12 cellular contexts compared by ENCODE assay signal in genomic region chr18:77111449-77112160, GRCh38. TPM values are rescaled to one million over a fixed set of nuclear protein-coding genes. Genes with fewer than 3 reads are reported as not detected.
DNase-seq lines count a peak whose midpoint lies in the region; ATAC-seq and TF ChIP-seq lines count a peak whose summit lies in the region.
"Had no signal": no experiment of that assay in that cellular context is flagged by ENCODE, and none has a peak within 500 bp of the region (broad histone marks: within the 10 kb centered on the region; RNA-seq: fewer than 3 reads in every experiment).

No MANE protein-coding gene starts in this region.

- H3K4me3 Mint-ChIP-seq in CD4-positive, alpha-beta T cell = peak overlapping the region; percentile 58
- peak overlapping the region; percentile 55 for H3K4me3 Mint-ChIP-seq in central memory CD8-positive, alpha-beta T cell
- peak overlapping the region; percentile 70 for H3K4me3 Mint-ChIP-seq in natural killer cell
- H3K4me3 Mint-ChIP-seq: HFFc6 had no signal

- H3K36me3 ChIP-seq in Loucy (ENCODE audit: insufficient read depth, low read length) = no peaks in the 10 kb centered on the region

- peaks cover 18% of the 10 kb centered on the region; the same call in 1 of the 2 replicates for H3K79me2 ChIP-seq in Loucy (ENCODE audit: insufficient read depth, low read length)

- no peak for DNase-seq in CD4-positive, alpha-beta T cell
- no peak for DNase-seq in central memory CD8-positive, alpha-beta T cell (ENCODE audit: low spot score in 2 of 2)
- peak; percentile 17 for DNase-seq in natural killer cell
- no peak for DNase-seq in stimulated activated CD4-positive, alpha-beta T cell treated with anti-CD3 and anti-CD28 coated beads, Interleukin-2, amount 100 ng/mL, for 48 hours
- no peak for DNase-seq in SW480 (ENCODE audit: low spot score)
- no peak for DNase-seq in DMS114 treated with DMSO at 0.1 percent for 48 hours (lab: John Stamatoyannopoulos, UW; ENCODE audit: unreplicated experiment)
- no peak for DNase-seq in NCI-H1694 treated with DMSO at 0.1 percent for 48 hours (lab: John Stamatoyannopoulos, UW)
- DNase-seq: effector CD8-positive, alpha-beta T cell; EL; HFFc6; SHP77 had no signal

- no peak for ATAC-seq in CD4-positive, alpha-beta T cell (ENCODE audit: poor library complexity)
- ATAC-seq in central memory CD8-positive, alpha-beta T cell (replicated peaks; ENCODE audit: extremely low read depth, poor library complexity, severe bottlenecking) = no peak
- no peak for ATAC-seq in natural killer cell

- H3K27ac Mint-ChIP-seq in CD4-positive, alpha-beta T cell = peak overlapping the region; percentile 97
- peak overlapping the region; percentile 71 for H3K27ac Mint-ChIP-seq in central memory CD8-positive, alpha-beta T cell (ENCODE audit: low read depth)
- H3K27ac Mint-ChIP-seq in natural killer cell = peak overlapping the region; percentile 87 to 94
- H3K27ac Mint-ChIP-seq: HFFc6 had no signal

- H4K20me1 ChIP-seq in Loucy (ENCODE audit: insufficient read depth, low read length, poor library complexity, severe bottlenecking) = no peaks in the 10 kb centered on the region

- no peak for TF ChIP-seq CTCF in CD4-positive, alpha-beta T cell (IDR thresholded peaks at IDR 0.05)
- TF ChIP-seq CTCF in Loucy (conservative IDR thresholded peaks at IDR 0.05; ENCODE audit: low read length) (no peak), natural killer cell (IDR thresholded peaks at IDR 0.05) (no peak)

- CTCF ChIA-PET in CD4-positive, alpha-beta T cell (lab: Charles Lee) = interaction anchor here (0.8 kb wide), 1 partner anchor 111 kb away, joined by 3 read pairs; no protein-coding TSS in a partner anchor

- intact Hi-C loops in CD4-positive, alpha-beta T cell (cut with DNase I, micrococcal nuclease) = no loop called here
- intact Hi-C loops in natural killer cell (cut with micrococcal nuclease) = no loop called here

- H3K4me1 ChIP-seq in Loucy (ENCODE audit: insufficient read depth, low read length, poor library complexity, severe bottlenecking) = peaks cover 96% of the 10 kb centered on the region

- POLR2A ChIA-PET in CD4-positive, alpha-beta T cell (lab: Charles Lee) = interaction anchor here (1.0 to 1.2 kb wide), 2 partner anchors 9 to 57 kb away, joined by 3 to 7 read pairs; no protein-coding TSS in a partner anchor

- no peaks in the 10 kb centered on the region for H3K27me3 Mint-ChIP-seq in CD4-positive, alpha-beta T cell
- H3K27me3 Mint-ChIP-seq in central memory CD8-positive, alpha-beta T cell = no peaks in the 10 kb centered on the region
- no peaks in the 10 kb centered on the region for H3K27me3 Mint-ChIP-seq in natural killer cell (ENCODE audit: low read depth in 2 of 2)

- peak overlapping the region; percentile 41 for H3K4me2 ChIP-seq in Loucy (ENCODE audit: low read depth, low read length, poor library complexity, severe bottlenecking)

- H3K9me3 Mint-ChIP-seq in CD4-positive, alpha-beta T cell = no peaks in the 10 kb centered on the region
- H3K9me3 Mint-ChIP-seq in central memory CD8-positive, alpha-beta T cell = no peaks in the 10 kb centered on the region
- H3K9me3 Mint-ChIP-seq in natural killer cell = no peaks in the 10 kb centered on the region
- H3K9me3 Mint-ChIP-seq: HFFc6 had no signal

- H3K9me3 ChIP-seq in CD4-positive, alpha-beta T cell (ENCODE audit: control insufficient read depth, low read length) = no peaks in the 10 kb centered on the region
- H3K9me3 ChIP-seq in Loucy (ENCODE audit: insufficient read depth, low read depth, low read length) = no peaks in the 10 kb centered on the region

- peaks cover 93% of the 10 kb centered on the region for H3K4me1 Mint-ChIP-seq in CD4-positive, alpha-beta T cell (ENCODE audit: low read depth)
- H3K4me1 Mint-ChIP-seq in central memory CD8-positive, alpha-beta T cell = peaks cover 97% of the 10 kb centered on the region
- H3K4me1 Mint-ChIP-seq in natural killer cell = peaks cover 95 to 99% of the 10 kb centered on the region in 2 donors

- H3K9me2 ChIP-seq in Loucy (replicated peaks; ENCODE audit: low read depth, low read length) = no peaks in the 10 kb centered on the region

- no peak overlapping the region for H3K27ac ChIP-seq in CD4-positive, alpha-beta T cell (ENCODE audit: low read depth, low read length)

- H3K27me3 ChIP-seq in CD4-positive, alpha-beta T cell (ENCODE audit: control insufficient read depth, insufficient read depth, low read length) = no peaks in the 10 kb centered on the region
- H3K27me3 ChIP-seq in Loucy (ENCODE audit: insufficient read depth, low read length, poor library complexity, severe bottlenecking) = no peaks in the 10 kb centered on the region

- H3K9ac ChIP-seq in Loucy (ENCODE audit: low read depth, low read length, poor library complexity, severe bottlenecking) = peak overlapping the region; percentile 80

- peak overlapping the region; percentile 20 for H3K4me3 ChIP-seq in Loucy (ENCODE audit: low read length, poor library complexity, severe bottlenecking)

- H2AFZ ChIP-seq in Loucy (ENCODE audit: low read length) = no peak overlapping the region

- H3F3A ChIP-seq in Loucy (ENCODE audit: low read depth) = peaks cover 21% of the 10 kb centered on the region

- peaks cover 75% of the 10 kb centered on the region for H3K36me3 Mint-ChIP-seq in CD4-positive, alpha-beta T cell (ENCODE audit: low read depth)
- H3K36me3 Mint-ChIP-seq in central memory CD8-positive, alpha-beta T cell (ENCODE audit: insufficient read depth) = peaks cover 35% of the 10 kb centered on the region
- no peaks in the 10 kb centered on the region for H3K36me3 Mint-ChIP-seq in natural killer cell

RNA-seq across cellular contexts. Expression of gene MBP, which starts 21.0 kb away (rescaled TPM):
- 10 to 100 TPM; 75.4 to 79.2 TPM for total RNA-seq in CD4-positive, alpha-beta T cell
- 100 to 1,000 TPM; 183 to 344 (median 325) TPM for total RNA-seq in natural killer cell
